Comparison of ENCODE assay signal across 9 cellular contexts in genomic region chr19:40801449-40802299, GRCh38. TPM values are rescaled to one million over a fixed set of nuclear protein-coding genes. Genes with fewer than 3 reads are reported as not detected.
DNase-seq lines count a peak whose midpoint lies in the region; ATAC-seq and TF ChIP-seq lines count a peak whose summit lies in the region.
"Had no signal": no experiment of that assay in that cellular context is flagged by ENCODE, and none has a peak within 500 bp of the region (broad histone marks: within the 10 kb centered on the region; RNA-seq: fewer than 3 reads in every experiment).

No MANE protein-coding gene starts in this region.

- DNase-seq in T-helper 17 cell (no peak), fibroblast of pulmonary artery (ENCODE audit: low read depth) (no peak), skeletal muscle cell (ENCODE audit: low read depth) (no peak), NCI-H82 (lab: John Stamatoyannopoulos, UW) (no peak), NCI-H1092 treated with DMSO at 0.1 percent for 48 hours (lab: John Stamatoyannopoulos, UW) (no peak), DMS153 treated with DMSO at 0.1 percent for 48 hours (lab: John Stamatoyannopoulos, UW; ENCODE audit: unreplicated experiment) (no peak)
- DNase-seq: NCI-H2081 treated with DMSO at 0.1 percent for 48 hours had no signal

- TF ChIP-seq CTCF in DOHH2 (IDR thresholded peaks at IDR 0.05; ENCODE audit: low read depth, low read length, poor library complexity, severe bottlenecking) = no peak
- no peak for TF ChIP-seq CTCF in fibroblast of pulmonary artery (IDR thresholded peaks at IDR 0.05; ENCODE audit: low read length, missing control alignments)

- ATAC-seq in T-helper 17 cell (no peak), GM21381 (IDR thresholded peaks at IDR 0.05; ENCODE audit: unreplicated experiment) (no peak)

- no peaks in the 10 kb centered on the region for H3K27me3 Mint-ChIP-seq in T-helper 17 cell

- peaks cover 81% of the 10 kb centered on the region for H3K4me1 ChIP-seq in DOHH2 (ENCODE audit: control insufficient read depth, low read length)

- H3K4me3 ChIP-seq in DOHH2 (ENCODE audit: low read length) = peak overlapping the region; percentile 93
- H3K4me3 ChIP-seq in fibroblast of pulmonary artery (replicated peaks; ENCODE audit: low read depth, low read length) = peak overlapping the region; percentile 86
- H3K4me3 ChIP-seq in skeletal muscle cell (ENCODE audit: low read depth, low read length) = peak overlapping the region; percentile 11

- no peaks in the 10 kb centered on the region for H3K9me2 ChIP-seq in DOHH2 (replicated peaks; ENCODE audit: control insufficient read depth, low read length)

- H3K27ac Mint-ChIP-seq in T-helper 17 cell = peak overlapping the region; percentile 98

- H3K27ac ChIP-seq in DOHH2 (ENCODE audit: low read depth, low read length) = peak overlapping the region; percentile 75

- peaks cover 12% of the 10 kb centered on the region for H3K36me3 Mint-ChIP-seq in T-helper 17 cell (ENCODE audit: low read depth)

- H4K20me1 ChIP-seq in DOHH2 (ENCODE audit: control insufficient read depth, insufficient read depth, low read depth, low read length) = peaks cover 47% of the 10 kb centered on the region

- H3K36me3 ChIP-seq in DOHH2 (ENCODE audit: control insufficient read depth, low read length) = peaks cover 67% of the 10 kb centered on the region

- H3K4me3 Mint-ChIP-seq in T-helper 17 cell = peak overlapping the region; percentile 98

- peaks cover 75% of the 10 kb centered on the region for H3K79me2 ChIP-seq in DOHH2 (ENCODE audit: control insufficient read depth, low read length)

- no peaks in the 10 kb centered on the region for H3K9me3 ChIP-seq in DOHH2 (ENCODE audit: control insufficient read depth, insufficient read depth, low read length)
- H3K9me3 ChIP-seq in T-helper 17 cell (ENCODE audit: control insufficient read depth, low read length, poor library complexity, severe bottlenecking) = no peaks in the 10 kb centered on the region

- peaks cover 69% of the 10 kb centered on the region for H3K4me1 Mint-ChIP-seq in T-helper 17 cell

- peaks cover 9% of the 10 kb centered on the region for H3F3A ChIP-seq in DOHH2 (ENCODE audit: control insufficient read depth, insufficient read depth)

- peak overlapping the region; percentile 84 for H3K4me2 ChIP-seq in DOHH2 (ENCODE audit: low read length)

- H3K27me3 ChIP-seq in DOHH2 (ENCODE audit: control insufficient read depth, low read length) = no peaks in the 10 kb centered on the region

RNA-seq across cellular contexts. Expression of gene EGLN2, which starts 2.7 kb away (rescaled TPM):
- 100 to 1,000 TPM; 112 to 131 TPM for total RNA-seq in T-helper 17 cell

RNA-seq across cellular contexts. Expression of gene RAB4B, which starts 23.6 kb away (rescaled TPM):
- total RNA-seq in T-helper 17 cell = 10 to 100 TPM; 52.4 to 55.4 TPM

RNA-seq across cellular contexts. Expression of gene MIA, which starts 26.4 kb away (rescaled TPM):
- not detected for total RNA-seq in T-helper 17 cell

RNA-seq across cellular contexts. Expression of gene CYP2A6, which starts 48.6 kb away (rescaled TPM):
- not detected for total RNA-seq in T-helper 17 cell

RNA-seq across cellular contexts. Expression of gene SNRPA, which starts 50.7 kb away (rescaled TPM):
- 10 to 100 TPM; 67.3 to 81.8 TPM for total RNA-seq in T-helper 17 cell

Comparison
In these comparisons a context has a peak if more than half of its experiments do, and no peak if none do; other contexts are left out.
1. H3K4me3 ChIP-seq: peak in every context shown above with its lines; median percentile 93 in DOHH2; 86 in fibroblast of pulmonary artery; 11 in skeletal muscle cell.